In genomic region chrX:137342969-137343368, GRCh38 we compare ENCODE assay signal across 1 cellular context.
TF ChIP-seq lines count a peak whose summit lies in the region.

No MANE protein-coding gene starts in this region.

TF ChIP-seq in A549, 52 proteins besides CTCF, POLR2A, EP300 and RAD21 (continued from another document):
- no peak for TF ChIP-seq PHF8 (IDR thresholded peaks at IDR 0.05; ENCODE audit: borderline replicate concordance, low read depth)
- TF ChIP-seq MAZ (IDR thresholded peaks at IDR 0.05; ENCODE audit: borderline replicate concordance, low read depth, low read length), result no peak
- no peak for TF ChIP-seq EHMT2 (IDR thresholded peaks at IDR 0.05; ENCODE audit: low read depth)
- no peak for TF ChIP-seq ESRRA (IDR thresholded peaks at IDR 0.05; ENCODE audit: borderline replicate concordance, low read length)
- TF ChIP-seq GATA3 (IDR thresholded peaks at IDR 0.05; ENCODE audit: borderline replicate concordance), result no peak
- no peak for TF ChIP-seq KDM1A (IDR thresholded peaks at IDR 0.05; ENCODE audit: low read depth)
- no peak for TF ChIP-seq ZFP36 (IDR thresholded peaks at IDR 0.05; ENCODE audit: borderline replicate concordance, partially characterized antibody)
- TF ChIP-seq CHD2 (IDR thresholded peaks at IDR 0.05; ENCODE audit: low read length, partially characterized antibody), result no peak
- no peak for TF ChIP-seq HOXA7 (CRISPR knock-in tag; IDR thresholded peaks at IDR 0.05)
